1 cellular context compared by ENCODE assay signal in the genomic region with DNA sequence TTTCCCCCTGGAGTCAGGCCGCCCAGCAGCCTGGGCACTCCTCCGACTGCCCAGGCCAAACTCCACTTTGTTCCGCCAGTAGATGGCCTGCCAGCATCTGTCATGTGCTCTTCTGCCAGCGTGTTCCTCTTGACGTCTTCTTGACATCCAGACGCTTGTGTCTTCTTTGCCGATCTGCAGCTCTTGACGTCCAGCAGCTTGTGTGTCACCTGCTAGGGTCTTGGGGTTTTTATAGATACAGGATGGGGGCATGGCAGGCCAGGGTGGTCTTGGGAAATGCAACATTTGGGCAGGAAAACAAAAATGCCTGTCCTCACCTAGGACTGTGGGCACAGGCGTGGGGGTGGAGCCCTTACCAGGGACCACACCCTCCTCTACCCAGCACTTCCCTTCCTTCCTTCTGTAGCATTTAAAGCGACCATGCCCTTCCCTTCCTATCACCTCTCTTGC.
A peak's percentile ranks its signal among the peaks of the same experiment; 100 is the strongest.
TF ChIP-seq lines count a peak whose summit lies in the region.

No MANE protein-coding gene starts in this region.

TF ChIP-seq in HepG2, 621 proteins besides CTCF, POLR2A, EP300 and RAD21 (continued from another document and continues in another):
- no peak for TF ChIP-seq ZBTB37 (CRISPR knock-in tag; IDR thresholded peaks at IDR 0.05)
- no peak for TF ChIP-seq NCOA5 (CRISPR knock-in tag; IDR thresholded peaks at IDR 0.05)
- peak; percentile 67 for TF ChIP-seq SMC3 (IDR thresholded peaks at IDR 0.05; ENCODE audit: low read length)
- TF ChIP-seq DNMT3B (CRISPR knock-in tag; conservative IDR thresholded peaks at IDR 0.05) = no peak
- TF ChIP-seq ZNF776 (CRISPR knock-in tag; IDR thresholded peaks at IDR 0.05) = no peak
- no peak for TF ChIP-seq PRPF4 (IDR thresholded peaks at IDR 0.05; ENCODE audit: low read depth, low read length, poor library complexity, severe bottlenecking)
- 0 out of 2 replicates have a peak, but pooled peaks have one; percentile 45 for TF ChIP-seq IRF2 (CRISPR knock-in tag; IDR thresholded peaks at IDR 0.05)
- TF ChIP-seq ZNF446 (CRISPR knock-in tag; IDR thresholded peaks at IDR 0.05) = no peak
- no peak for TF ChIP-seq GLMP (CRISPR knock-in tag; IDR thresholded peaks at IDR 0.05; ENCODE audit: borderline replicate concordance)
- TF ChIP-seq SOX6 (IDR thresholded peaks at IDR 0.05) = no peak
- TF ChIP-seq SOX6 (CRISPR knock-in tag; IDR thresholded peaks at IDR 0.05) = no peak
- 0 out of 2 replicates have a peak, but pooled peaks have one; percentile 24 for TF ChIP-seq ARNTL (CRISPR knock-in tag; IDR thresholded peaks at IDR 0.05)
- TF ChIP-seq PITX1 (CRISPR knock-in tag; IDR thresholded peaks at IDR 0.05) = no peak
- no peak for TF ChIP-seq BRD4 (CRISPR knock-in tag; IDR thresholded peaks at IDR 0.05)
- TF ChIP-seq ZNF724P (CRISPR knock-in tag; IDR thresholded peaks at IDR 0.05; ENCODE audit: borderline replicate concordance) = no peak
- TF ChIP-seq AHR (CRISPR knock-in tag; IDR thresholded peaks at IDR 0.05) = no peak
- TF ChIP-seq MEIS1 (CRISPR knock-in tag; IDR thresholded peaks at IDR 0.05; ENCODE audit: borderline replicate concordance) = peak; percentile 86
- TF ChIP-seq, protein P1, sequence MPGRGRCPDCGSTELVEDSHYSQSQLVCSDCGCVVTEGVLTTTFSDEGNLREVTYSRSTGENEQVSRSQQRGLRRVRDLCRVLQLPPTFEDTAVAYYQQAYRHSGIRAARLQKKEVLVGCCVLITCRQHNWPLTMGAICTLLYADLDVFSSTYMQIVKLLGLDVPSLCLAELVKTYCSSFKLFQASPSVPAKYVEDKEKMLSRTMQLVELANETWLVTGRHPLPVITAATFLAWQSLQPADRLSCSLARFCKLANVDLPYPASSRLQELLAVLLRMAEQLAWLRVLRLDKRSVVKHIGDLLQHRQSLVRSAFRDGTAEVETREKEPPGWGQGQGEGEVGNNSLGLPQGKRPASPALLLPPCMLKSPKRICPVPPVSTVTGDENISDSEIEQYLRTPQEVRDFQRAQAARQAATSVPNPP (CRISPR knock-in tag; IDR thresholded peaks at IDR 0.05) = no peak
- TF ChIP-seq ZNF230 (CRISPR knock-in tag; IDR thresholded peaks at IDR 0.05) = peak; percentile 85; the same call in 1 of the 2 replicates
- peak; percentile 65; the same call in 1 of the 2 replicates for TF ChIP-seq ZNF788 (CRISPR knock-in tag; IDR thresholded peaks at IDR 0.05; ENCODE audit: borderline replicate concordance)
- no peak for TF ChIP-seq U2AF1 (optimal IDR thresholded peaks at IDR 0.05; ENCODE audit: low read depth, low read length)
- no peak for TF ChIP-seq TAF15 (IDR thresholded peaks at IDR 0.05; ENCODE audit: low read depth, low read length, poor library complexity, severe bottlenecking)
- TF ChIP-seq PTBP1 (IDR thresholded peaks at IDR 0.05; ENCODE audit: low read depth, low read length, poor library complexity, severe bottlenecking) = no peak
- TF ChIP-seq, protein P2, sequence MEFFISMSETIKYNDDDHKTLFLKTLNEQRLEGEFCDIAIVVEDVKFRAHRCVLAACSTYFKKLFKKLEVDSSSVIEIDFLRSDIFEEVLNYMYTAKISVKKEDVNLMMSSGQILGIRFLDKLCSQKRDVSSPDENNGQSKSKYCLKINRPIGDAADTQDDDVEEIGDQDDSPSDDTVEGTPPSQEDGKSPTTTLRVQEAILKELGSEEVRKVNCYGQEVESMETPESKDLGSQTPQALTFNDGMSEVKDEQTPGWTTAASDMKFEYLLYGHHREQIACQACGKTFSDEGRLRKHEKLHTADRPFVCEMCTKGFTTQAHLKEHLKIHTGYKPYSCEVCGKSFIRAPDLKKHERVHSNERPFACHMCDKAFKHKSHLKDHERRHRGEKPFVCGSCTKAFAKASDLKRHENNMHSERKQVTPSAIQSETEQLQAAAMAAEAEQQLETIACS (CRISPR knock-in tag; IDR thresholded peaks at IDR 0.05) = no peak
- TF ChIP-seq NR1H2 (CRISPR knock-in tag; IDR thresholded peaks at IDR 0.05; ENCODE audit: borderline replicate concordance, low read depth) = no peak
- no peak for TF ChIP-seq MTA3 (CRISPR knock-in tag; IDR thresholded peaks at IDR 0.05)
- 0 out of 2 replicates have a peak, but pooled peaks have one; percentile 64 for TF ChIP-seq GTF3A (CRISPR knock-in tag; conservative IDR thresholded peaks at IDR 0.05)
- no peak for TF ChIP-seq ZC3H4 (CRISPR knock-in tag; IDR thresholded peaks at IDR 0.05; ENCODE audit: borderline replicate concordance)
- TF ChIP-seq ZSCAN29 (CRISPR knock-in tag; conservative IDR thresholded peaks at IDR 0.05) = 0 out of 2 replicates have a peak, but pooled peaks have one; percentile 60
- TF ChIP-seq, protein P3, sequence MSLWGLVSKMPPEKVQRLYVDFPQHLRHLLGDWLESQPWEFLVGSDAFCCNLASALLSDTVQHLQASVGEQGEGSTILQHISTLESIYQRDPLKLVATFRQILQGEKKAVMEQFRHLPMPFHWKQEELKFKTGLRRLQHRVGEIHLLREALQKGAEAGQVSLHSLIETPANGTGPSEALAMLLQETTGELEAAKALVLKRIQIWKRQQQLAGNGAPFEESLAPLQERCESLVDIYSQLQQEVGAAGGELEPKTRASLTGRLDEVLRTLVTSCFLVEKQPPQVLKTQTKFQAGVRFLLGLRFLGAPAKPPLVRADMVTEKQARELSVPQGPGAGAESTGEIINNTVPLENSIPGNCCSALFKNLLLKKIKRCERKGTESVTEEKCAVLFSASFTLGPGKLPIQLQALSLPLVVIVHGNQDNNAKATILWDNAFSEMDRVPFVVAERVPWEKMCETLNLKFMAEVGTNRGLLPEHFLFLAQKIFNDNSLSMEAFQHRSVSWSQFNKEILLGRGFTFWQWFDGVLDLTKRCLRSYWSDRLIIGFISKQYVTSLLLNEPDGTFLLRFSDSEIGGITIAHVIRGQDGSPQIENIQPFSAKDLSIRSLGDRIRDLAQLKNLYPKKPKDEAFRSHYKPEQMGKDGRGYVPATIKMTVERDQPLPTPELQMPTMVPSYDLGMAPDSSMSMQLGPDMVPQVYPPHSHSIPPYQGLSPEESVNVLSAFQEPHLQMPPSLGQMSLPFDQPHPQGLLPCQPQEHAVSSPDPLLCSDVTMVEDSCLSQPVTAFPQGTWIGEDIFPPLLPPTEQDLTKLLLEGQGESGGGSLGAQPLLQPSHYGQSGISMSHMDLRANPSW (CRISPR knock-in tag; IDR thresholded peaks at IDR 0.05; ENCODE audit: borderline replicate concordance) = no peak
- TF ChIP-seq, protein P4, sequence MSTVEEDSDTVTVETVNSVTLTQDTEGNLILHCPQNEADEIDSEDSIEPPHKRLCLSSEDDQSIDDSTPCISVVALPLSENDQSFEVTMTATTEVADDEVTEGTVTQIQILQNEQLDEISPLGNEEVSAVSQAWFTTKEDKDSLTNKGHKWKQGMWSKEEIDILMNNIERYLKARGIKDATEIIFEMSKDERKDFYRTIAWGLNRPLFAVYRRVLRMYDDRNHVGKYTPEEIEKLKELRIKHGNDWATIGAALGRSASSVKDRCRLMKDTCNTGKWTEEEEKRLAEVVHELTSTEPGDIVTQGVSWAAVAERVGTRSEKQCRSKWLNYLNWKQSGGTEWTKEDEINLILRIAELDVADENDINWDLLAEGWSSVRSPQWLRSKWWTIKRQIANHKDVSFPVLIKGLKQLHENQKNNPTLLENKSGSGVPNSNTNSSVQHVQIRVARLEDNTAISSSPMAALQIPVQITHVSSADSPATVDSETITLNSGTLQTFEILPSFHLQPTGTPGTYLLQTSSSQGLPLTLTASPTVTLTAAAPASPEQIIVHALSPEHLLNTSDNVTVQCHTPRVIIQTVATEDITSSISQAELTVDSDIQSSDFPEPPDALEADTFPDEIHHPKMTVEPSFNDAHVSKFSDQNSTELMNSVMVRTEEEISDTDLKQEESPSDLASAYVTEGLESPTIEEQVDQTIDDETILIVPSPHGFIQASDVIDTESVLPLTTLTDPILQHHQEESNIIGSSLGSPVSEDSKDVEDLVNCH (CRISPR knock-in tag; IDR thresholded peaks at IDR 0.05) = no peak
- no peak for TF ChIP-seq TOE1 (CRISPR knock-in tag; IDR thresholded peaks at IDR 0.05)
- no peak for TF ChIP-seq KLF15 (CRISPR knock-in tag; IDR thresholded peaks at IDR 0.05; ENCODE audit: borderline replicate concordance)
- TF ChIP-seq MZF1 (CRISPR knock-in tag; IDR thresholded peaks at IDR 0.05; ENCODE audit: borderline replicate concordance) = no peak
- no peak for TF ChIP-seq CSRNP2 (CRISPR knock-in tag; conservative IDR thresholded peaks at IDR 0.05; ENCODE audit: low read depth)
- TF ChIP-seq TBX3 (IDR thresholded peaks at IDR 0.05; ENCODE audit: borderline replicate concordance) = no peak
- no peak for TF ChIP-seq DPF2 (CRISPR knock-in tag; IDR thresholded peaks at IDR 0.05; ENCODE audit: borderline replicate concordance, low read depth)
- no peak for TF ChIP-seq ZNF225 (CRISPR knock-in tag; IDR thresholded peaks at IDR 0.05)
- no peak for TF ChIP-seq PAF1 (CRISPR knock-in tag; IDR thresholded peaks at IDR 0.05)
- TF ChIP-seq TIGD3 (CRISPR knock-in tag; IDR thresholded peaks at IDR 0.05; ENCODE audit: borderline replicate concordance) = no peak
- peak; percentile 27; the same call in 1 of the 2 replicates for TF ChIP-seq ZNF331 (CRISPR knock-in tag; IDR thresholded peaks at IDR 0.05)
- TF ChIP-seq KDM6A (CRISPR knock-in tag; IDR thresholded peaks at IDR 0.05; ENCODE audit: low read depth) = no peak
- TF ChIP-seq, protein P5, sequence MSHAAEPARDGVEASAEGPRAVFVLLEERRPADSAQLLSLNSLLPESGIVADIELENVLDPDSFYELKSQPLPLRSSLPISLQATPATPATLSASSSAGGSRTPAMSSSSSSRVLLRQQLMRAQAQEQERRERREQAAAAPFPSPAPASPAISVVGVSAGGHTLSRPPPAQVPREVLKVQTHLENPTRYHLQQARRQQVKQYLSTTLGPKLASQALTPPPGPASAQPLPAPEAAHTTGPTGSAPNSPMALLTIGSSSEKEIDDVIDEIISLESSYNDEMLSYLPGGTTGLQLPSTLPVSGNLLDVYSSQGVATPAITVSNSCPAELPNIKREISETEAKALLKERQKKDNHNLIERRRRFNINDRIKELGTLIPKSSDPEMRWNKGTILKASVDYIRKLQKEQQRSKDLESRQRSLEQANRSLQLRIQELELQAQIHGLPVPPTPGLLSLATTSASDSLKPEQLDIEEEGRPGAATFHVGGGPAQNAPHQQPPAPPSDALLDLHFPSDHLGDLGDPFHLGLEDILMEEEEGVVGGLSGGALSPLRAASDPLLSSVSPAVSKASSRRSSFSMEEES (CRISPR knock-in tag; IDR thresholded peaks at IDR 0.05) = peak; percentile 71
- TF ChIP-seq ZNF234 (CRISPR knock-in tag; conservative IDR thresholded peaks at IDR 0.05) = no peak
- TF ChIP-seq SPEN (CRISPR knock-in tag; IDR thresholded peaks at IDR 0.05; ENCODE audit: low read depth) = no peak
- TF ChIP-seq RXRA (CRISPR knock-in tag; IDR thresholded peaks at IDR 0.05) = no peak
- TF ChIP-seq ZBTB38 (CRISPR knock-in tag; IDR thresholded peaks at IDR 0.05) = peak; percentile 94
- no peak for TF ChIP-seq ZNF564 (CRISPR knock-in tag; IDR thresholded peaks at IDR 0.05)
- no peak for TF ChIP-seq BCLAF1 (IDR thresholded peaks at IDR 0.05)
